Comparison of ENCODE assay signal across 27 cellular contexts in genomic region chr10:31152421-31153133, GRCh38.
DNase-seq lines count a peak whose midpoint lies in the region; ATAC-seq and TF ChIP-seq lines count a peak whose summit lies in the region.
"Had no signal": no experiment of that assay in that cellular context is flagged by ENCODE, and none has a peak within 500 bp of the region (broad histone marks: within the 10 kb centered on the region; RNA-seq: fewer than 3 reads in every experiment).

No MANE protein-coding gene starts in this region.

- no peaks in the 10 kb centered on the region for H3K9me3 Mint-ChIP-seq in activated CD8-positive, alpha-beta memory T cell treated with anti-CD3 and anti-CD28 coated beads, Interleukin-2, amount 10 ng/mL, durations not matched to agents 7 days and 5 days (ENCODE audit: low read depth)
- no peaks in the 10 kb centered on the region for H3K9me3 Mint-ChIP-seq in stimulated activated effector memory CD8-positive, alpha-beta T cell treated with anti-CD3 and anti-CD28 coated beads, Interleukin-12 subunit alpha, Interleukin-12 subunit beta, amount 100 ng/mL, for 72 hours
- H3K9me3 Mint-ChIP-seq: effector memory CD8-positive, alpha-beta T cell; immature natural killer cell; T-helper 1 cell treated with Interleukin-12 subunit alpha and Interleukin-12 subunit beta and Interleukin-4 antibody, amounts not matched to agents 30 μg/mL and 1 μg/mL, for 36 hours had no signal

- H3K27me3 ChIP-seq in left ventricle myocardium inferior (ENCODE audit: low read depth) (no peaks in the 10 kb centered on the region), upper lobe of right lung (no peaks in the 10 kb centered on the region)
- H3K27me3 ChIP-seq: hepatocyte, left lung, SJSA1 had no signal

- peak overlapping the region; percentile 34 for H3K27ac Mint-ChIP-seq in activated CD8-positive, alpha-beta memory T cell treated with anti-CD3 and anti-CD28 coated beads, Interleukin-2, amount 10 ng/mL, durations not matched to agents 7 days and 5 days
- peak overlapping the region; percentile 26 for H3K27ac Mint-ChIP-seq in stimulated activated effector memory CD8-positive, alpha-beta T cell treated with anti-CD3 and anti-CD28 coated beads, Interleukin-12 subunit alpha, Interleukin-12 subunit beta, amount 100 ng/mL, for 72 hours
- H3K27ac Mint-ChIP-seq: activated naive CD8-positive, alpha-beta T cell; activated T-helper 2 cell treated with anti-CD3 and anti-CD28 coated beads, Interferon-gamma antibody, Interleukin-2, Interleukin-4, amounts not matched to agents 10 μg/mL and 5 μg/mL and 100 μg/mL, durations not matched to agents 14 hours and 24 hours and 36 hours; B cell; effector memory CD8-positive, alpha-beta T cell; immature natural killer cell; progenitor cell of endocrine pancreas; T-helper 1 cell treated with Interleukin-12 subunit alpha and Interleukin-12 subunit beta and Interleukin-4 antibody, amounts not matched to agents 30 μg/mL and 1 μg/mL, for 36 hours had no signal

- CTCF ChIA-PET in activated CD8-positive, alpha-beta memory T cell treated with anti-CD3 and anti-CD28 coated beads, Interleukin-2, amount 10 ng/mL, durations not matched to agents 7 days and 5 days (lab: Charles Lee): no interaction called here

- no peak for ATAC-seq in activated CD8-positive, alpha-beta memory T cell treated with anti-CD3 and anti-CD28 coated beads, Interleukin-2, amount 10 ng/mL, durations not matched to agents 7 days and 5 days
- no peak for ATAC-seq in stimulated activated effector memory CD8-positive, alpha-beta T cell treated with anti-CD3 and anti-CD28 coated beads, Interleukin-12 subunit alpha, Interleukin-12 subunit beta, amount 100 ng/mL, for 72 hours
- ATAC-seq in upper lobe of right lung: no peak
- ATAC-seq: A549; effector memory CD8-positive, alpha-beta T cell; esophagus mucosa; GM12878; left lung; Panc1 had no signal

- H3K9me3 ChIP-seq in left ventricle myocardium inferior (replicated peaks) (no peaks in the 10 kb centered on the region), upper lobe of right lung (no peaks in the 10 kb centered on the region)
- H3K9me3 ChIP-seq: A549, left lung, SJSA1 had no signal

- intact Hi-C loops in left ventricle myocardium inferior (cut with micrococcal nuclease): no loop called here
- intact Hi-C loops in posterior vena cava (cut with DNase I): no loop called here
- intact Hi-C loops in upper lobe of right lung (cut with DNase I): no loop called here

- peaks cover 1% of the 10 kb centered on the region for H3K36me3 Mint-ChIP-seq in activated CD8-positive, alpha-beta memory T cell treated with anti-CD3 and anti-CD28 coated beads, Interleukin-2, amount 10 ng/mL, durations not matched to agents 7 days and 5 days
- H3K36me3 Mint-ChIP-seq in stimulated activated effector memory CD8-positive, alpha-beta T cell treated with anti-CD3 and anti-CD28 coated beads, Interleukin-12 subunit alpha, Interleukin-12 subunit beta, amount 100 ng/mL, for 72 hours: no peaks in the 10 kb centered on the region
- H3K36me3 Mint-ChIP-seq: activated naive CD8-positive, alpha-beta T cell; immature natural killer cell had no signal

- H3K4me1 Mint-ChIP-seq in activated CD8-positive, alpha-beta memory T cell treated with anti-CD3 and anti-CD28 coated beads, Interleukin-2, amount 10 ng/mL, durations not matched to agents 7 days and 5 days: no peaks in the 10 kb centered on the region
- no peaks in the 10 kb centered on the region for H3K4me1 Mint-ChIP-seq in stimulated activated effector memory CD8-positive, alpha-beta T cell treated with anti-CD3 and anti-CD28 coated beads, Interleukin-12 subunit alpha, Interleukin-12 subunit beta, amount 100 ng/mL, for 72 hours
- H3K4me1 Mint-ChIP-seq: immature natural killer cell had no signal

- TF ChIP-seq CTCF in astrocyte of the spinal cord (IDR thresholded peaks at IDR 0.05; ENCODE audit: low read depth, low read length) (no peak), left ventricle myocardium inferior (IDR thresholded peaks at IDR 0.05; ENCODE audit: borderline replicate concordance) (no peak), upper lobe of right lung (IDR thresholded peaks at IDR 0.05) (no peak)

- H3K4me1 ChIP-seq in left ventricle myocardium inferior (peaks cover 29% of the 10 kb centered on the region), upper lobe of right lung (peaks cover 6% of the 10 kb centered on the region)
- H3K4me1 ChIP-seq: left lung had no signal

- H3K36me3 ChIP-seq in left ventricle myocardium inferior (no peaks in the 10 kb centered on the region), upper lobe of right lung (no peaks in the 10 kb centered on the region)
- H3K36me3 ChIP-seq: left lung, SJSA1 had no signal

- in situ Hi-C loops in astrocyte of the spinal cord (cut with HindIII; ENCODE audit: low sequenced_read_pairs): no loop called here

- H3K27me3 Mint-ChIP-seq in activated CD8-positive, alpha-beta memory T cell treated with anti-CD3 and anti-CD28 coated beads, Interleukin-2, amount 10 ng/mL, durations not matched to agents 7 days and 5 days: no peaks in the 10 kb centered on the region
- H3K27me3 Mint-ChIP-seq: activated naive CD8-positive, alpha-beta T cell; B cell; progenitor cell of endocrine pancreas had no signal

- H3K4me3 Mint-ChIP-seq in activated CD8-positive, alpha-beta memory T cell treated with anti-CD3 and anti-CD28 coated beads, Interleukin-2, amount 10 ng/mL, durations not matched to agents 7 days and 5 days: no peak overlapping the region
- no peak overlapping the region for H3K4me3 Mint-ChIP-seq in stimulated activated effector memory CD8-positive, alpha-beta T cell treated with anti-CD3 and anti-CD28 coated beads, Interleukin-12 subunit alpha, Interleukin-12 subunit beta, amount 100 ng/mL, for 72 hours
- H3K4me3 Mint-ChIP-seq: activated naive CD8-positive, alpha-beta T cell; B cell; effector memory CD8-positive, alpha-beta T cell; immature natural killer cell; T-helper 1 cell treated with Interleukin-12 subunit alpha and Interleukin-12 subunit beta and Interleukin-4 antibody, amounts not matched to agents 30 μg/mL and 1 μg/mL, for 36 hours had no signal

- peak overlapping the region; percentile 61 for H3K27ac ChIP-seq in left ventricle myocardium inferior (replicated peaks)
- no peak overlapping the region for H3K27ac ChIP-seq in upper lobe of right lung
- H3K27ac ChIP-seq: A549, hepatocyte, KMS-11, left lung, SJSA1 had no signal

- no peak for DNase-seq in activated CD8-positive, alpha-beta memory T cell treated with anti-CD3 and anti-CD28 coated beads, Interleukin-2, amount 10 ng/mL, durations not matched to agents 7 days and 5 days
- no peak for DNase-seq in activated CD8-positive, alpha-beta memory T cell treated with anti-CD3 and anti-CD28 coated beads, Interleukin-2, amount 50 U/mL, for 48 hours
- DNase-seq in astrocyte of the spinal cord (ENCODE audit: low read depth, low spot score): peak; percentile 77
- no peak for DNase-seq in left ventricle myocardium inferior
- DNase-seq in stimulated activated effector memory CD8-positive, alpha-beta T cell treated with anti-CD3 and anti-CD28 coated beads, Interleukin-12 subunit alpha, Interleukin-12 subunit beta, amount 100 ng/mL, for 72 hours (ENCODE audit: low spot score in 2 of 2): no peak
- no peak for DNase-seq in posterior vena cava (ENCODE audit: low spot score)
- no peak for DNase-seq in T-helper 9 cell
- no peak for DNase-seq in upper lobe of right lung
- DNase-seq: activated CD4-positive, alpha-beta T cell treated with anti-CD3 and anti-CD28 coated beads for 4 hours; effector memory CD8-positive, alpha-beta T cell; foreskin melanocyte; immature natural killer cell; left lung; NCI-H1436; NK-92 treated with Interleukin-12 subunit alpha and Interleukin-12 subunit beta, amount 100 ng/mL, for 24 hours had no signal

- no peak overlapping the region for H3K4me3 ChIP-seq in astrocyte of the spinal cord (ENCODE audit: low read depth, low read length)
- no peak overlapping the region for H3K4me3 ChIP-seq in left ventricle myocardium inferior
- H3K4me3 ChIP-seq in upper lobe of right lung: no peak overlapping the region
- H3K4me3 ChIP-seq: A549, GM12878, hepatocyte, left lung, SJSA1 had no signal
